Comparison of ENCODE assay signal across 13 cellular contexts in genomic region chr1:56844709-56845108, GRCh38. TPM values are rescaled to one million over a fixed set of nuclear protein-coding genes. Genes with fewer than 3 reads are reported as not detected.
DNase-seq lines count a peak whose midpoint lies in the region; ATAC-seq and TF ChIP-seq lines count a peak whose summit lies in the region.
"Had no signal": no experiment of that assay in that cellular context is flagged by ENCODE, and none has a peak within 500 bp of the region (broad histone marks: within the 10 kb centered on the region; RNA-seq: fewer than 3 reads in every experiment).

No MANE protein-coding gene starts in this region.

- H2BK5ac ChIP-seq in neuronal stem cell (ENCODE audit: low read length): no peak overlapping the region

- H3K4ac ChIP-seq in neuronal stem cell (ENCODE audit: low read length): no peak overlapping the region

- no peak overlapping the region for H3K18ac ChIP-seq in neuronal stem cell (ENCODE audit: low read length)

- H4K20me1 ChIP-seq in OCI-LY3 (ENCODE audit: insufficient read depth, low read length): no peaks in the 10 kb centered on the region

- no peak overlapping the region for H3K14ac ChIP-seq in neuronal stem cell (ENCODE audit: low read length)

- no peaks in the 10 kb centered on the region for H3K27me3 ChIP-seq in OCI-LY3 (ENCODE audit: low read depth, low read length)
- H3K27me3 ChIP-seq in neuronal stem cell (ENCODE audit: control insufficient read depth in 3 of 3, insufficient read depth in 3 of 3, low read depth in 1 of 3, low read length in 3 of 3): peaks cover 0 to 15% (median 0%) of the 10 kb centered on the region in 3 experiments
- H3K27me3 ChIP-seq in Peyer's patch: no peaks in the 10 kb centered on the region
- H3K27me3 ChIP-seq: MG63 had no signal

- no peak for ATAC-seq in HG03159 (IDR thresholded peaks at IDR 0.05; ENCODE audit: unreplicated experiment)

- H4K8ac ChIP-seq in neuronal stem cell (ENCODE audit: low read depth, low read length): no peak overlapping the region

- H2AK5ac ChIP-seq in neuronal stem cell (ENCODE audit: low read depth, low read length): no peak overlapping the region

- H3K4me2 ChIP-seq in OCI-LY3 (ENCODE audit: low read length) (peak overlapping the region; percentile 17; the same call in 1 of the 2 replicates), neuronal stem cell (ENCODE audit: insufficient read depth, low read length, poor library complexity, severe bottlenecking) (no peak overlapping the region)

- H4K91ac ChIP-seq in neuronal stem cell (ENCODE audit: low read depth, low read length, poor library complexity): no peak overlapping the region

- no peak overlapping the region for H3K23ac ChIP-seq in neuronal stem cell (ENCODE audit: low read depth, low read length, poor library complexity)

- H3K4me3 ChIP-seq in OCI-LY3 (ENCODE audit: low read length): no peak overlapping the region
- no peak overlapping the region for H3K4me3 ChIP-seq in neuronal stem cell (ENCODE audit: low read length in 2 of 2)
- no peak overlapping the region for H3K4me3 ChIP-seq in Peyer's patch
- H3K4me3 ChIP-seq: MG63 had no signal

- H2BK120ac ChIP-seq in neuronal stem cell (ENCODE audit: low read depth, low read length): no peak overlapping the region

- H3K9me3 ChIP-seq in OCI-LY3 (ENCODE audit: insufficient read depth, low read length) (no peaks in the 10 kb centered on the region), neuronal stem cell (replicated peaks in 1 of 2; ENCODE audit: control insufficient read depth in 2 of 2, insufficient read depth in 1 of 2, low read depth in 1 of 2, low read length in 2 of 2) (no peaks in the 10 kb centered on the region), Peyer's patch (peaks cover 0 to 1% (median 0%) of the 10 kb centered on the region in 4 donors)
- H3K9me3 ChIP-seq: MG63 had no signal

- H3K36me3 ChIP-seq in OCI-LY3 (replicated peaks; ENCODE audit: low read depth, low read length) (no peaks in the 10 kb centered on the region), neuronal stem cell (replicated peaks in 1 of 2; ENCODE audit: control insufficient read depth in 2 of 2, insufficient read depth in 2 of 2, low read length in 2 of 2) (no peaks in the 10 kb centered on the region), Peyer's patch (no peaks in the 10 kb centered on the region)
- H3K36me3 ChIP-seq: MG63 had no signal

- H3K79me1 ChIP-seq in neuronal stem cell (ENCODE audit: low read depth, low read length): no peaks in the 10 kb centered on the region

- no peak overlapping the region for H3K9ac ChIP-seq in OCI-LY3 (ENCODE audit: low read length)
- no peak overlapping the region for H3K9ac ChIP-seq in neuronal stem cell (ENCODE audit: low read depth, low read length, poor library complexity)

- TF ChIP-seq CTCF in OCI-LY3 (IDR thresholded peaks at IDR 0.05; ENCODE audit: low read depth, low read length) (no peak), Peyer's patch (IDR thresholded peaks at IDR 0.05) (no peak)

- no peak overlapping the region for H2BK15ac ChIP-seq in neuronal stem cell (ENCODE audit: low read length)

- H3K4me1 ChIP-seq in OCI-LY3 (ENCODE audit: low read length): peaks cover 11% of the 10 kb centered on the region; the same call in 1 of the 2 replicates
- H3K4me1 ChIP-seq in neuronal stem cell (ENCODE audit: control insufficient read depth in 2 of 2, insufficient read depth in 1 of 2, low read depth in 1 of 2, low read length in 2 of 2): peaks cover 0 to 9% of the 10 kb centered on the region in 2 donors
- no peaks in the 10 kb centered on the region for H3K4me1 ChIP-seq in Peyer's patch

- H2AFZ ChIP-seq in OCI-LY3 (ENCODE audit: low read depth, low read length) (no peak overlapping the region), neuronal stem cell (ENCODE audit: low read length) (peak overlapping the region; percentile 46)

- H3K27ac ChIP-seq in OCI-LY3 (ENCODE audit: low read length) (no peak overlapping the region), neuronal stem cell (replicated peaks; ENCODE audit: low read length) (no peak overlapping the region), Peyer's patch (no peak overlapping the region)
- H3K27ac ChIP-seq: C4-2B had no signal

- no peak overlapping the region for H2BK12ac ChIP-seq in neuronal stem cell (ENCODE audit: low read length)

- TF ChIP-seq POLR2A in Peyer's patch (IDR thresholded peaks at IDR 0.05): no peak

- DNase-seq in NCI-H1417 (lab: John Stamatoyannopoulos, UW): peak; percentile 4 to 67 (median 29)
- no peak for DNase-seq in NCI-H1417 treated with DMSO at 0.1 percent for 48 hours (lab: John Stamatoyannopoulos, UW)
- peak; percentile 68 for DNase-seq in NCI-H1436 (lab: John Stamatoyannopoulos, UW)
- no peak for DNase-seq in neuronal stem cell (ENCODE audit: low spot score)
- DNase-seq in kidney glomerular epithelial cell (lab: John Stamatoyannopoulos, UW): no peak
- no peak for DNase-seq in Peyer's patch
- DNase-seq: 8988T, MG63, SHP77 had no signal

- no peaks in the 10 kb centered on the region for H3K79me2 ChIP-seq in OCI-LY3 (ENCODE audit: low read length)

- WGBS in neuronal stem cell (ENCODE audit: extremely low coverage in 2 of 2, insufficient read length in 2 of 2, insufficient replicate concordance in 1 of 2), 2 donors: no CpG with 5 or more reads among the region's 6 CpGs

RNA-seq across cellular contexts. Expression of gene C8A, which starts 9.9 kb away (rescaled TPM):
- polyA plus RNA-seq in neuronal stem cell (2013, experiment 1 of 2): not detected
- not detected for polyA plus RNA-seq in neuronal stem cell (2013, experiment 2 of 2)
- not detected for total RNA-seq in Peyer's patch
- total RNA-seq: H1 had no signal
- polyA plus RNA-seq: H1 had no signal

RNA-seq across cellular contexts. Expression of gene FYB2, which starts 25.5 kb away (rescaled TPM):
- polyA plus RNA-seq in neuronal stem cell (2013, experiment 1 of 2): 0.59 TPM
- 0.60 TPM for polyA plus RNA-seq in neuronal stem cell (2013, experiment 2 of 2)
- 10 to 100 TPM in 2 of 4 donors, 1 to 10 TPM in 2; 4.1 to 10.2 (median 8.4) TPM for total RNA-seq in Peyer's patch

Comparison
In these comparisons a context has a peak if more than half of its experiments do, and no peak if none do; other contexts are left out.
1. DNase-seq: peak in NCI-H1417 (3 of 3) and NCI-H1436 (single experiment); none in NCI-H1417 treated with DMSO at 0.1 percent for 48 hours (single experiment), neuronal stem cell (single experiment), kidney glomerular epithelial cell (single experiment) and Peyer's patch (0 of 3).